19 cellular contexts compared by ENCODE assay signal in the genomic region with DNA sequence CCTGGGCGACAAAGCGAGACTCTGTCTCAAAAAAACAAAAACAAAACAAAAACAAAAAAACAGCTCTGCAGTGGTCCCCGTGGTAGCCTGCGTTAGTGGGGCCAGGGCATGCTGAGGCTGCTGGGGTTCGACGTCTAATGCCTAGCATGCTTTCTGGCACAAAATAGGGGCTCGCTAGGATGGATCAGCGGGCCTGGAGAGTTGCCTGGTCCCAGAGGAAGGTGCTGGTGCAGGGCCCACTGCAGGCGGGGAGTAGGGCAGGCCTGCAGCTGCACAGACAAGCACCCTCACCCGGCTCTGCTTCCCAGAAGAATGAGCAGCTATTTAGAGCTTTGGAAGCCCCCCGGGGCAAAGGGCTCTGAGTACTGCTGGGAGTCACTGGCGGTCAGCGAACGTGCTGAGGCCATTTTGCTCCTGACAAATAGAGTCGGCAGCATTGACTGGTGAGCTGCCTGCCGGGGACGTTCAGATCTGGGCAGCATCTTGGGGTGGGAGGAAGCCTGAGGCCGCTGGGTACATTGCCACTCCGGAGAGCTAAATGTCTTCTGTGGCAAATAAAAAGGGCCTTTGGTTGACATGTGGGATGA.
"Had no signal": no experiment of that assay in that cellular context is flagged by ENCODE, and none has a peak within 500 bp of the region (broad histone marks: within the 10 kb centered on the region; RNA-seq: fewer than 3 reads in every experiment).

No MANE protein-coding gene starts in this region.

- DNase-seq: activated CD4-positive, alpha-beta memory T cell treated with anti-CD3 and anti-CD28 coated beads, Interleukin-2, amount 10 ng/mL, durations not matched to agents 7 days and 5 days; activated CD4-positive, alpha-beta T cell treated with anti-CD3 and anti-CD28 coated beads for 4 hours; activated effector memory CD4-positive, alpha-beta T cell treated with Interleukin-2 at 50 U/mL for 16 hours; activated T-cell treated with anti-CD3 and anti-CD28 coated beads, Interleukin-2, amount 50 U/mL, for 4 hours; amniotic stem cell; effector memory CD4-positive, alpha-beta T cell; foreskin fibroblast; kidney glomerular epithelial cell; trophoblast cell had no signal

- H3K9me3 Mint-ChIP-seq: activated CD4-positive, alpha-beta memory T cell treated with anti-CD3 and anti-CD28 coated beads, Interleukin-2, amount 10 ng/mL, durations not matched to agents 7 days and 5 days; mesothelial cell of epicardium; stimulated activated naive CD8-positive, alpha-beta T cell treated with anti-CD3 and anti-CD28 coated beads, Interleukin-15, Interleukin-2, amounts not matched to agents 100 ng/mL and 50 ng/mL, for 24 hours had no signal

- H3K27me3 Mint-ChIP-seq: activated CD4-positive, alpha-beta memory T cell treated with anti-CD3 and anti-CD28 coated beads, Interleukin-2, amount 10 ng/mL, durations not matched to agents 7 days and 5 days had no signal

- H3K9me3 ChIP-seq: neutrophil, suprapubic skin had no signal

- ATAC-seq: activated T-cell treated with anti-CD3 and anti-CD28 coated beads, Interleukin-2, amount 50 U/mL, for 4 hours; body of pancreas had no signal

- H3K27ac Mint-ChIP-seq: activated CD4-positive, alpha-beta memory T cell treated with anti-CD3 and anti-CD28 coated beads, Interleukin-2, amount 10 ng/mL, durations not matched to agents 7 days and 5 days; activated naive CD8-positive, alpha-beta T cell; dendritic cell treated with granulocyte-macrophage colony-stimulating factor and Interleukin-4, amounts not matched to agents 40 ng/mL and 50 ng/mL, for 4 days; mesothelial cell of epicardium; stimulated activated naive CD8-positive, alpha-beta T cell treated with anti-CD3 and anti-CD28 coated beads, Interleukin-15, Interleukin-2, amounts not matched to agents 100 ng/mL and 50 ng/mL, for 24 hours; T-helper 1 cell treated with Interleukin-12 subunit alpha and Interleukin-12 subunit beta and Interleukin-4 antibody, amounts not matched to agents 30 μg/mL and 1 μg/mL, for 36 hours had no signal

- H3K27me3 ChIP-seq: body of pancreas had no signal

- H3K4me2 ChIP-seq: smooth muscle cell had no signal

- H3K4me3 ChIP-seq: body of pancreas, lung, smooth muscle cell, suprapubic skin had no signal

- H3K4me3 Mint-ChIP-seq: activated CD4-positive, alpha-beta memory T cell treated with anti-CD3 and anti-CD28 coated beads, Interleukin-2, amount 10 ng/mL, durations not matched to agents 7 days and 5 days; activated naive CD8-positive, alpha-beta T cell; activated T-cell treated with anti-CD3 and anti-CD28 coated beads, Interleukin-2, amount 50 U/mL, for 4 hours; dendritic cell treated with granulocyte-macrophage colony-stimulating factor and Interleukin-4, amounts not matched to agents 40 ng/mL and 50 ng/mL, for 4 days; mesothelial cell of epicardium; stimulated activated naive CD8-positive, alpha-beta T cell treated with anti-CD3 and anti-CD28 coated beads, Interleukin-15, Interleukin-2, amounts not matched to agents 100 ng/mL and 50 ng/mL, for 24 hours; T-helper 1 cell treated with Interleukin-12 subunit alpha and Interleukin-12 subunit beta and Interleukin-4 antibody, amounts not matched to agents 30 μg/mL and 1 μg/mL, for 36 hours had no signal

- H3K36me3 Mint-ChIP-seq: activated naive CD8-positive, alpha-beta T cell; mesothelial cell of epicardium had no signal

- H3K4me1 Mint-ChIP-seq: activated CD4-positive, alpha-beta memory T cell treated with anti-CD3 and anti-CD28 coated beads, Interleukin-2, amount 10 ng/mL, durations not matched to agents 7 days and 5 days had no signal

- H3K36me3 ChIP-seq: neutrophil, suprapubic skin had no signal

- H3K27ac ChIP-seq: body of pancreas, neutrophil, suprapubic skin had no signal
